1 cellular context compared by ENCODE assay signal in the genomic region with DNA sequence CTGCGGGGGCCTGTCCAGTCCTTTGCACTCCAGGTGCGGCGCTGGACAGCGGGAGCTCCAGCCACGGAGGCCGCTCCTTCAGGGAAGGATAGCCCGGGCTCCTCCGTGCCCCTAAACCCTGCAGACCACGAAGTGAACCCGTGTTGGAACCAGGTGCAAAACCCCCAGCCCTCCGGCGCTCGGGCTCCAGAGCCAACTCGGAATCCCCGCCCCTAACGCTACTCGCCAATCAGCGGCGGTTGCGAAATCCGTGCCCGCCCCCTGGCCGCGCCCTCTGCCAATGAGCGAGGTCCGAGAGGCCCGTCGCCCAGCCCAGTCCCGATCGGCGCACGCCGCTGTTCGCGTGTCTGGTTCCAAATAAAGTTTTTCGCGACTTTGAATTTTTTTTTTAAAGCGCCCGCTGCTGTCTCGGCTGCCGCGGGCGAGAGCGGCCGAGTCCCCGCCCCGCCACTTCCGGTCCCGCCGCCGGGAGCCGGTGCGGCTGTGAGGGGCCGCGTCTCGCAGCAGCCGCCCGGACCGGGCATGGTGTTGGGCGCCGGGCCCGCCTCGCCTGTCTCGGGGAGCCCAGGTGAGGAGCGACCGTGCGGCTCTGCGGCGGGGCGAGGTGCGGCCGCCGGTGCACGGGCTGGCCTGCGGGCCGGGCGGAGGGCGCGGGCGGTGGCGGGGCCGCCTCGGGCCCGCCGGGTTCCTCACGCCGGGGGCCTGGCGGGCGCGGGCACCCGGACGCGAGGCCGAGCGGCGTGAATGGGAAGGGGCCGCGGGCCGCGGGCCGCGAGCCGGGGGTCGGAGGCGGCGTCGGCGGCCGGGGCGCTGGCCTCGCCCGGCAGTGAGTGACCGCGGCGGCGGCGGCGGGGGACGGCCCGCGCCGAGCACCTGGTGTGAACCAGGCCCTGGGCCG.
TF ChIP-seq lines count a peak whose summit lies in the region.

A gene with protein sequence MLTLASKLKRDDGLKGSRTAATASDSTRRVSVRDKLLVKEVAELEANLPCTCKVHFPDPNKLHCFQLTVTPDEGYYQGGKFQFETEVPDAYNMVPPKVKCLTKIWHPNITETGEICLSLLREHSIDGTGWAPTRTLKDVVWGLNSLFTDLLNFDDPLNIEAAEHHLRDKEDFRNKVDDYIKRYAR (plus strand): TSS at position 450 of the 898 bp plus-strand sequence. CDS start 6,094 bp downstream, outside the sequence.

TF ChIP-seq in IMR-90, 13 proteins besides CTCF, POLR2A, EP300 and RAD21 (continued from another document):
- TF ChIP-seq RCOR1 (IDR thresholded peaks at IDR 0.05; ENCODE audit: insufficient replicate concordance, low read length) (no peak), FOS (IDR thresholded peaks at IDR 0.05; ENCODE audit: low read depth, low read length) (peak; percentile 77; the same call in 1 of the 2 replicates), MXI1 (IDR thresholded peaks at IDR 0.05; ENCODE audit: borderline replicate concordance, low read depth, low read length) (peak; percentile 70), MAFK (IDR thresholded peaks at IDR 0.05; ENCODE audit: low read depth, low read length) (no peak), CEBPB (IDR thresholded peaks at IDR 0.05; ENCODE audit: low read depth, low read length) (peak; percentile 100), NFE2L2 (IDR thresholded peaks at IDR 0.05; ENCODE audit: low read depth, low read length) (no peak), SMC3 (IDR thresholded peaks at IDR 0.05; ENCODE audit: low read depth, low read length) (no peak; the same call in 1 of the 2 replicates)
